Comparison of ENCODE assay signal across 1 cellular context in genomic region chr1:205631727-205632373, GRCh38.
TF ChIP-seq lines count a peak whose summit lies in the region.

TSS of gene ELK4 (minus strand) at chr1:205632011. CDS start at chr1:205623882, 8,129 bp downstream.

TF ChIP-seq in K562, 482 proteins besides CTCF, POLR2A, EP300 and RAD21 (continued from another document and continues in another):
- TF ChIP-seq ATF2 (CRISPR knock-in tag; IDR thresholded peaks at IDR 0.05) (no peak), C11orf30 (IDR thresholded peaks at IDR 0.05; ENCODE audit: low read depth) (peak; percentile 63), RNF2 (IDR thresholded peaks at IDR 0.05) (peak; percentile 67; the same call in 1 of the 2 replicates), NR2C2 (CRISPR knock-in tag; IDR thresholded peaks at IDR 0.05) (no peak), NR2C2 (tag; IDR thresholded peaks at IDR 0.05) (peak; percentile 78), EWSR1 (IDR thresholded peaks at IDR 0.05; ENCODE audit: borderline replicate concordance, low read depth, partially characterized antibody) (no peak), HDAC1 (IDR thresholded peaks at IDR 0.05) (peak in 1 of 2 experiments; percentile 59; a peak in 1 of 4 replicates), RBM25 (IDR thresholded peaks at IDR 0.05; ENCODE audit: low read depth, low read length, severe bottlenecking) (no peak), WHSC1 (IDR thresholded peaks at IDR 0.05; ENCODE audit: low read length) (no peak), NFE2 (IDR thresholded peaks at IDR 0.05; ENCODE audit: low read depth) (no peak), ZBTB43 (CRISPR knock-in tag; IDR thresholded peaks at IDR 0.05) (peak; percentile 72; the same call in 1 of the 2 replicates), ETS2 (tag; IDR thresholded peaks at IDR 0.05; ENCODE audit: borderline replicate concordance, poor library complexity, severe bottlenecking) (no peak), ZNF395 (CRISPR knock-in tag; IDR thresholded peaks at IDR 0.05) (no peak), SMAD3 (CRISPR knock-in tag; conservative IDR thresholded peaks at IDR 0.05) (peak; percentile 77), ZNF3 (CRISPR knock-in tag; IDR thresholded peaks at IDR 0.05) (no peak), CHD2 (IDR thresholded peaks at IDR 0.05; ENCODE audit: low read depth, low read length) (no peak), MYNN (IDR thresholded peaks at IDR 0.05) (no peak; the same call in 1 of the 2 replicates), MYNN (CRISPR knock-in tag; IDR thresholded peaks at IDR 0.05) (no peak), ATF6 (CRISPR knock-in tag; IDR thresholded peaks at IDR 0.05) (peak; percentile 89), TAF1 (IDR thresholded peaks at IDR 0.05; ENCODE audit: control insufficient read depth, extremely low read depth, insufficient read depth, low read length, severe bottlenecking) (peak; percentile 83), RBM22 (IDR thresholded peaks at IDR 0.05; ENCODE audit: low read depth, low read length, poor library complexity, severe bottlenecking) (peak; percentile 85), MNT (conservative IDR thresholded peaks at IDR 0.05) (peak; percentile 37 to 76; a peak in 2 of 4 replicates), TCF7 (IDR thresholded peaks at IDR 0.05; ENCODE audit: borderline replicate concordance) (peak; percentile 72), ZNF511 (CRISPR knock-in tag; IDR thresholded peaks at IDR 0.05) (0 out of 2 replicates have a peak, but pooled peaks have one; percentile 26), DDX20 (tag; IDR thresholded peaks at IDR 0.05; ENCODE audit: low read depth) (no peak), MGA (IDR thresholded peaks at IDR 0.05) (no peak), ZNF778 (CRISPR knock-in tag; IDR thresholded peaks at IDR 0.05) (no peak), ZNF668 (CRISPR knock-in tag; IDR thresholded peaks at IDR 0.05) (no peak), GTF2B (IDR thresholded peaks at IDR 0.05; ENCODE audit: extremely low read depth, insufficient read length) (no peak), ZNF165 (CRISPR knock-in tag; IDR thresholded peaks at IDR 0.05; ENCODE audit: borderline replicate concordance) (no peak), GABPA (tag; conservative IDR thresholded peaks at IDR 0.05; ENCODE audit: low read depth) (peak; percentile 96), MYC (IDR thresholded peaks at IDR 0.05; ENCODE audit: low read depth, low read length) (peak; percentile 88), MYC (CRISPR knock-in tag; IDR thresholded peaks at IDR 0.05; ENCODE audit: borderline replicate concordance, low read depth) (peak; percentile 76; the same call in 1 of the 2 replicates), TRIM25 (IDR thresholded peaks at IDR 0.05; ENCODE audit: borderline replicate concordance) (no peak), HDGF (IDR thresholded peaks at IDR 0.05) (no peak), TFAM (CRISPR knock-in tag; conservative IDR thresholded peaks at IDR 0.05) (no peak), ZNF121 (CRISPR knock-in tag; conservative IDR thresholded peaks at IDR 0.05) (no peak), ARID1B (IDR thresholded peaks at IDR 0.05) (peak; percentile 37; the same call in 1 of the 2 replicates), SIN3B (IDR thresholded peaks at IDR 0.05; ENCODE audit: low read depth) (peak; percentile 49; the same call in 1 of the 2 replicates)
